ENCODE assay signal across 13 cellular contexts in the genomic region with DNA sequence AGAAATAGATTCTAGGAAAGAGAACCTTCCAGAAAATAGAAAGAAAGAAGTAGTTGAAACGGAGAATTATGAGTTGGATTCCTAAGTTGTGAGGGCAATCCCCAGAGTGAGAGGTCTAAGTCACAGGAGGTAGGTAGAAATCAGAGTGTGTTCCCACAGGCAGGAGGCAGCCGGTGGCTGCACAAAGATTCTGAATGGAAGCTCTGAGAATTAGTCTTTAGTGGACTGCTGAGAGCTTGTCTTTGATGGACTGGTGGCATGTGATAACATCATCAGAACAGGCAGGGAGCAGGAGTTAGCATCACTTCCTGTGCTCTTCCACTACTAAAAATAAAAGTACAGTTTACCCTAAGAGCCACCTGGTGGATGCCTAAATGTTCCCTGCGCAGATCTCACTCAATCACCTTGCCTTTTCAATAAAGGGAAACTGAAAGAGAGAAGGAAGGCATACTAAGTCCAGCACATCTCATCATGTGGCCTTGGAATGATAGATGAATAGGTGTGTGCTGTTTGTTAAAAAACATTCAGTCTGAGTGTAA.
DNase-seq lines count a peak whose midpoint lies in the region; ATAC-seq, FAIRE-seq and TF ChIP-seq lines count a peak whose summit lies in the region.
"Had no signal": no experiment of that assay in that cellular context is flagged by ENCODE, and none has a peak within 500 bp of the region (broad histone marks: within the 10 kb centered on the region; RNA-seq: fewer than 3 reads in every experiment).

No MANE protein-coding gene starts in this region.

- no peak overlapping the region for H4K8ac ChIP-seq in H9 (replicated peaks; ENCODE audit: insufficient read length, low read depth, low read length)

- FAIRE-seq in GM19239 (lab: Jason Lieb, UNC) = no peak
- FAIRE-seq: bronchial epithelial cell, K562 had no signal

- H3K4me3 Mint-ChIP-seq in H9 (no peak overlapping the region), neural progenitor cell (no peak overlapping the region)
- H3K4me3 Mint-ChIP-seq: activated T-helper 17 cell treated with anti-CD3 and anti-CD28 coated beads, Interleukin-2, amount 50 U/mL, for 72 hours had no signal

- H2AK5ac ChIP-seq in H9 (ENCODE audit: insufficient read length, low read length) = no peak overlapping the region

- ATAC-seq in HG02840 (IDR thresholded peaks at IDR 0.05; ENCODE audit: low FRiP score, unreplicated experiment) = no peak
- ATAC-seq: activated T-helper 17 cell treated with anti-CD3 and anti-CD28 coated beads, Interleukin-2, amount 50 U/mL, for 72 hours; K562; upper lobe of right lung had no signal

- H3K14ac ChIP-seq in H9 (ENCODE audit: insufficient read depth, low read length) = no peak overlapping the region

- CTCF ChIA-PET in GM10248 (lab: Yijun Ruan, JAX) = no interaction called here

- H3K23ac ChIP-seq in H9 (ENCODE audit: insufficient read length, low read depth, low read length) = no peak overlapping the region

- H3K27me3 Mint-ChIP-seq in H9 (ENCODE audit: low read depth) (no peaks in the 10 kb centered on the region), neural progenitor cell (ENCODE audit: insufficient read depth, low read depth) (peaks cover 4% of the 10 kb centered on the region)
- H3K27me3 Mint-ChIP-seq: activated T-helper 17 cell treated with anti-CD3 and anti-CD28 coated beads, Interleukin-2, amount 50 U/mL, for 72 hours had no signal

- no CpG with 5 or more reads among the region's 3 CpGs for WGBS in H9 (ENCODE audit: extremely low coverage, insufficient read length, low lambda C conversion rate)

- no peak overlapping the region for H2BK5ac ChIP-seq in H9 (ENCODE audit: insufficient read length, low read length)

- DNase-seq in NCI-H345 (lab: John Stamatoyannopoulos, UW) (peak; percentile 5), NCI-H345 treated with DMSO at 0.1 percent for 48 hours (lab: John Stamatoyannopoulos, UW; ENCODE audit: unreplicated experiment) (no peak), H9 (no peak), NCI-H146 (lab: John Stamatoyannopoulos, UW) (peak; percentile 55), neural progenitor cell (ENCODE audit: low spot score) (no peak), GM19239 (ENCODE audit: insufficient read length, low spot score) (no peak), GM10248 (ENCODE audit: extremely low spot score) (no peak)
- DNase-seq: kidney glomerular epithelial cell, upper lobe of right lung had no signal

- no peaks in the 10 kb centered on the region for H3K23me2 ChIP-seq in H9 (ENCODE audit: insufficient read length, low read depth, low read length, poor library complexity, severe bottlenecking)

- no peak overlapping the region for H2BK15ac ChIP-seq in H9 (ENCODE audit: low read depth, low read length)

- H3K9ac ChIP-seq in H9 (ENCODE audit: extremely low read depth, insufficient read length, low read length) (no peak overlapping the region), neural progenitor cell (no peak overlapping the region)

- no peaks in the 10 kb centered on the region; a peak in 1 of 7 replicates for H3K36me3 Mint-ChIP-seq in H9 (ENCODE audit: insufficient read depth in 1 of 3, low read depth in 3 of 3)
- no peaks in the 10 kb centered on the region for H3K36me3 Mint-ChIP-seq in neural progenitor cell

- H3K4me1 Mint-ChIP-seq in H9 (peaks cover 0 to 11% of the 10 kb centered on the region in 2 experiments; a peak in 1 of 4 replicates), neural progenitor cell (peaks cover 19% of the 10 kb centered on the region)
- H3K4me1 Mint-ChIP-seq: activated T-helper 17 cell treated with anti-CD3 and anti-CD28 coated beads, Interleukin-2, amount 50 U/mL, for 72 hours had no signal

- no peak overlapping the region for H3K4me2 ChIP-seq in H9 (ENCODE audit: insufficient read depth, insufficient read length, low read length)
- no peak overlapping the region for H3K4me2 ChIP-seq in neural progenitor cell

- H3K27ac Mint-ChIP-seq in H9 (no peak overlapping the region), neural progenitor cell (peak overlapping the region; percentile 4)
- H3K27ac Mint-ChIP-seq: activated T-helper 17 cell treated with anti-CD3 and anti-CD28 coated beads, Interleukin-2, amount 50 U/mL, for 72 hours had no signal

- no peak overlapping the region for H2AFZ ChIP-seq in H9 (ENCODE audit: low read length)
- peak overlapping the region; percentile 44 for H2AFZ ChIP-seq in neural progenitor cell (replicated peaks)

- H3K4me1 ChIP-seq in H9 (ENCODE audit: insufficient read depth, low read length) (no peaks in the 10 kb centered on the region; the same call in 1 of the 2 replicates), neural progenitor cell (no peaks in the 10 kb centered on the region)
- H3K4me1 ChIP-seq: upper lobe of right lung had no signal

- TF ChIP-seq CTCF in H9 (conservative IDR thresholded peaks at IDR 0.05) = peak; percentile 50
- TF ChIP-seq CTCF in neural progenitor cell (IDR thresholded peaks at IDR 0.05) = peak; percentile 26
- no peak for TF ChIP-seq CTCF in GM10248 (IDR thresholded peaks at IDR 0.05; ENCODE audit: control extremely low read depth, extremely low read depth, low read depth, missing control alignments)

- H3K36me3 ChIP-seq in neural progenitor cell = no peaks in the 10 kb centered on the region
- H3K36me3 ChIP-seq: upper lobe of right lung had no signal

- no peak overlapping the region for H3K4me3 ChIP-seq in neural progenitor cell
- H3K4me3 ChIP-seq: K562, upper lobe of right lung had no signal

- POLR2A ChIA-PET in GM10248 (lab: Yijun Ruan, JAX) = no interaction called here

- H3K27ac ChIP-seq in H9 (ENCODE audit: insufficient read length, low read depth, low read length) (peak overlapping the region; percentile 52), neural progenitor cell (no peak overlapping the region)
- H3K27ac ChIP-seq: upper lobe of right lung had no signal

- H3F3A ChIP-seq in neural progenitor cell (ENCODE audit: low read depth) = no peaks in the 10 kb centered on the region

- H3K79me1 ChIP-seq in H9 (ENCODE audit: insufficient read depth, low read depth, low read length, poor library complexity, severe bottlenecking) = no peaks in the 10 kb centered on the region

- H3K56ac ChIP-seq in H9 (ENCODE audit: insufficient read length, low read depth, low read length) = no peak overlapping the region

- H3K9me3 Mint-ChIP-seq in H9 = no peaks in the 10 kb centered on the region
- H3K9me3 Mint-ChIP-seq in neural progenitor cell = no peaks in the 10 kb centered on the region

- H3K9me3 ChIP-seq in H9 (ENCODE audit: control insufficient read depth, low read depth, low read length) (no peaks in the 10 kb centered on the region), neural progenitor cell (ENCODE audit: low read depth) (no peaks in the 10 kb centered on the region)
- H3K9me3 ChIP-seq: upper lobe of right lung had no signal

- no peak overlapping the region for H4K91ac ChIP-seq in H9 (ENCODE audit: insufficient read length, low read depth, low read length)

- H3K79me2 ChIP-seq in H9 (ENCODE audit: insufficient read depth, low read length) (no peaks in the 10 kb centered on the region), neural progenitor cell (ENCODE audit: low read depth) (no peaks in the 10 kb centered on the region)

- H3K27me3 ChIP-seq in H9 (ENCODE audit: insufficient read depth, low read length) = no peaks in the 10 kb centered on the region
- no peaks in the 10 kb centered on the region for H3K27me3 ChIP-seq in neural progenitor cell
- H3K27me3 ChIP-seq: upper lobe of right lung had no signal

- no peak overlapping the region for H3K4ac ChIP-seq in H9 (ENCODE audit: low read depth, low read length)

- H4K20me1 ChIP-seq in H9 (ENCODE audit: control insufficient read depth, insufficient read depth, insufficient read length) (no peaks in the 10 kb centered on the region), neural progenitor cell (ENCODE audit: low read depth) (no peaks in the 10 kb centered on the region)

- no peak overlapping the region for H2BK12ac ChIP-seq in H9 (ENCODE audit: insufficient read length, low read depth, low read length)

- H3K18ac ChIP-seq in H9 (ENCODE audit: insufficient read length, low read depth, low read length) = no peak overlapping the region

- H2BK120ac ChIP-seq in H9 (ENCODE audit: low read depth, low read length, poor library complexity, severe bottlenecking) = no peak overlapping the region

- no peak overlapping the region for H2BK20ac ChIP-seq in H9 (ENCODE audit: low read depth, low read length, poor library complexity, severe bottlenecking)

- H3T11ph ChIP-seq in H9 (ENCODE audit: low read length) = no peak overlapping the region

- H4K5ac ChIP-seq in H9 (ENCODE audit: insufficient read length, low read depth, low read length) = no peak overlapping the region

Comparison
In these comparisons a context has a peak if more than half of its experiments do, and no peak if none do; other contexts are left out.
1. DNase-seq: peak in NCI-H345 (single experiment) and NCI-H146 (single experiment); none in NCI-H345 treated with DMSO at 0.1 percent for 48 hours (single experiment), H9 (single experiment), neural progenitor cell (single experiment), GM19239 (single experiment) and GM10248 (single experiment).